In the genomic region with DNA sequence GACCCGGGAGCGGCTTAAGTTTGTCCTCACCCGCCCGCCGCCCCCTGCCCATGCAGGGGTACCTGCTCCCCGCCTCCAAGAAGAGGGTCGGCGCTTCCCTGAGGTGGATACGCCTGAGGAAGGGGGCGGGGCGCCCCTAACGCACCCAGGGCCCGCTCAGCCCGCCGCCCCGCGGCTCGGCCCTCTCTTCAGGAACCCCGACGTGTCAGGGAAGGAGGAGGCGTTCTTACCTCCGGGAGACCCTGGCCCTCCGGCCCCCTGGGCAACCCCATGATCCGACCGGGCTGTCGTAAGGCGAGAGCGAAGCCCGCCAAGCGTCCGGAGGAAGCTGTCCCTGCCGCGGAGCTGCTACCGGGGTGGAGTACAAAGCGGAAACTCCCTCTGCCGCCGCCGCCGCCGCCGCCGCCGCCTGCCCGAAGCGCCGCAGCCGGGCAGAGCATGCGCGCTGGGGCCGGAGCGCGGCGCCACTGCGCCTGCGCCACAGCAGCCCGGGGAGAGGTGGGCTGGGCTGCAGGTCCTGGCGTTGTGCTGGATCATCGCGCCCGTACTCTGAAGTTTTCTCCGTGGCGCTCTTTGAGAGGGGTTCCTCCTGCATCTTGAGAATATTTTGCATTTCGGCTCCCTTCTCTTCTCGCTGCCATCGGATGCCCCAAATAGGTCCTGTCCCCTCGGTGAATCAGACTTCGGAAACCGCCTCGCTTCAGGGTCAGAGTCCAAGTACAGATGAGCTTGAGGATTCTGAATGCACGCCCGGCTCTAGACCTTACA, we compare ENCODE assay signal across 8 cellular contexts. TPM values are rescaled to one million over a fixed set of nuclear protein-coding genes. Genes with fewer than 3 reads are reported as not detected.
DNase-seq lines count a peak whose midpoint lies in the region; ATAC-seq, FAIRE-seq and TF ChIP-seq lines count a peak whose summit lies in the region.

A gene with protein sequence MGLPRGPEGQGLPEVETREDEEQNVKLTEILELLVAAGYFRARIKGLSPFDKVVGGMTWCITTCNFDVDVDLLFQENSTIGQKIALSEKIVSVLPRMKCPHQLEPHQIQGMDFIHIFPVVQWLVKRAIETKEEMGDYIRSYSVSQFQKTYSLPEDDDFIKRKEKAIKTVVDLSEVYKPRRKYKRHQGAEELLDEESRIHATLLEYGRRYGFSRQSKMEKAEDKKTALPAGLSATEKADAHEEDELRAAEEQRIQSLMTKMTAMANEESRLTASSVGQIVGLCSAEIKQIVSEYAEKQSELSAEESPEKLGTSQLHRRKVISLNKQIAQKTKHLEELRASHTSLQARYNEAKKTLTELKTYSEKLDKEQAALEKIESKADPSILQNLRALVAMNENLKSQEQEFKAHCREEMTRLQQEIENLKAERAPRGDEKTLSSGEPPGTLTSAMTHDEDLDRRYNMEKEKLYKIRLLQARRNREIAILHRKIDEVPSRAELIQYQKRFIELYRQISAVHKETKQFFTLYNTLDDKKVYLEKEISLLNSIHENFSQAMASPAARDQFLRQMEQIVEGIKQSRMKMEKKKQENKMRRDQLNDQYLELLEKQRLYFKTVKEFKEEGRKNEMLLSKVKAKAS (minus strand): TSS at position 347 of the 768 bp plus-strand sequence. CDS start 75 bp downstream, at position 272.

- ATAC-seq in GM21447 (IDR thresholded peaks at IDR 0.05; ENCODE audit: unreplicated experiment) (peak; percentile 92), mucosa of descending colon (peak; percentile 96)

- H3K9ac ChIP-seq in HUES6 (ENCODE audit: low read length) = peak within 1 kb of the TSS; percentile 83

- peak within 1 kb of the TSS; percentile 26; the same call in 1 of the 2 replicates for H3K27ac ChIP-seq in HUES6 (ENCODE audit: low read depth, low read length)
- peak within 1 kb of the TSS; percentile 58 for H3K27ac ChIP-seq in OCI-LY7 (ENCODE audit: low read depth, low read length, poor library complexity, severe bottlenecking)

- peaks cover 32% of the 10 kb centered on the region for H3K27me3 ChIP-seq in HUES6 (ENCODE audit: control insufficient read depth, insufficient read depth, low read length)

- CTCF ChIA-PET in OCI-LY7 (lab: Charles Lee; ENCODE audit: unreplicated experiment) = interaction anchor here (1.0 to 1.6 kb wide), 3 partner anchors 11 to 199 kb away, joined by 3 to 12 read pairs (median 3); no protein-coding TSS in a partner anchor

- DNase-seq in D721Med (ENCODE audit: insufficient read length, low spot score) = peak; percentile 95
- DNase-seq in OCI-LY7 (ENCODE audit: low spot score) = peak; percentile 87
- DNase-seq in activated T-cell treated with anti-CD3 and anti-CD28 coated beads for 24 hours (ENCODE audit: low read depth) = peak; percentile 83
- DNase-seq in epithelial cell of esophagus (ENCODE audit: low read depth) = peak; percentile 87
- DNase-seq in mucosa of descending colon = peak; percentile 78 to 93 (median 92)
- peak; percentile 56 to 69 for DNase-seq in stimulated activated CD8-positive, alpha-beta memory T cell treated with anti-CD3 and anti-CD28 coated beads, Interleukin-4, amount 100 ng/mL, for 1 hour (ENCODE audit: low read depth in 2 of 2, low spot score in 1 of 2)

- no TSS peak for BruUV-seq in OCI-LY7 (replicated peaks; lab: Mats Ljungman, UMichigan)

- H3K4me2 ChIP-seq in OCI-LY7 (ENCODE audit: low read length) = peak within 1 kb of the TSS; percentile 100

- H2AFZ ChIP-seq in OCI-LY7 (ENCODE audit: low read length) = peak within 1 kb of the TSS; percentile 84

- peak within 1 kb of the TSS; percentile 71 for H3K4me3 ChIP-seq in HUES6 (ENCODE audit: low read depth, low read length)
- H3K4me3 ChIP-seq in OCI-LY7 (ENCODE audit: low read depth, low read length, poor library complexity, severe bottlenecking) = peak within 1 kb of the TSS; percentile 100
- peak within 1 kb of the TSS; percentile 91 for H3K4me3 ChIP-seq in epithelial cell of esophagus (ENCODE audit: low read length)
- peak within 1 kb of the TSS; percentile 99 for H3K4me3 ChIP-seq in mucosa of descending colon

- intact Hi-C loops in OCI-LY7 (cut with micrococcal nuclease; ENCODE audit: unreplicated experiment) (no loop called here), mucosa of descending colon (cut with DNase I, micrococcal nuclease) (no loop called here)

- no peaks in the 10 kb centered on the region for H3K9me3 ChIP-seq in HUES6 (ENCODE audit: control insufficient read depth, insufficient read depth, low read depth, low read length)
- H3K9me3 ChIP-seq in OCI-LY7 (ENCODE audit: low read length) = no peaks in the 10 kb centered on the region
- no peaks in the 10 kb centered on the region for H3K9me3 ChIP-seq in mucosa of descending colon

- H3K4me1 ChIP-seq in HUES6 (ENCODE audit: control insufficient read depth, insufficient read depth, low read length) (peaks cover 7% of the 10 kb centered on the region), OCI-LY7 (ENCODE audit: insufficient read depth, low read length, poor library complexity, severe bottlenecking) (peaks cover 25% of the 10 kb centered on the region), mucosa of descending colon (ENCODE audit: low read depth) (peaks cover 21% of the 10 kb centered on the region)

- FAIRE-seq in D721Med (lab: Jason Lieb, UNC) = no peak

- TF ChIP-seq CTCF in D721Med (IDR thresholded peaks at IDR 0.05; ENCODE audit: insufficient read depth, missing control alignments) = no peak
- no peak for TF ChIP-seq CTCF in OCI-LY7 (conservative IDR thresholded peaks at IDR 0.05; ENCODE audit: low read length)
- TF ChIP-seq CTCF in epithelial cell of esophagus (IDR thresholded peaks at IDR 0.05; ENCODE audit: insufficient read depth, low read depth, low read length, missing control alignments) = no peak
- TF ChIP-seq CTCF in mucosa of descending colon (IDR thresholded peaks at IDR 0.05) = no peak

- no peaks in the 10 kb centered on the region for H3K36me3 ChIP-seq in HUES6 (ENCODE audit: control insufficient read depth, insufficient read depth, low read length)
- peaks cover 6% of the 10 kb centered on the region for H3K36me3 ChIP-seq in OCI-LY7 (ENCODE audit: insufficient read depth, low read length)
- H3K36me3 ChIP-seq in mucosa of descending colon (ENCODE audit: low read depth) = no peaks in the 10 kb centered on the region

- POLR2A ChIA-PET in OCI-LY7 (lab: Charles Lee) = interaction anchor here (0.9 to 2.7 kb wide), 9 partner anchors 9 to 200 kb away, joined by 3 to 11 read pairs (median 3); a partner anchor contains a TSS

- no peaks in the 10 kb centered on the region for H3K9me2 ChIP-seq in OCI-LY7 (ENCODE audit: insufficient read depth, low read length)

- H4K20me1 ChIP-seq in OCI-LY7 (ENCODE audit: insufficient read depth, low read length) = peaks cover 22% of the 10 kb centered on the region

- H3K79me2 ChIP-seq in OCI-LY7 (ENCODE audit: insufficient read depth, low read depth, low read length) = peaks cover 44% of the 10 kb centered on the region

RNA-seq across cellular contexts. Expression of the gene that starts here (rescaled TPM):
- total RNA-seq in OCI-LY7 (2014; rRNA removed; shearing (Covaris generic)) = 25.6 and 28.2 TPM in 2 replicates
- total RNA-seq in OCI-LY7 (2022) (50.0 and 53.8 TPM in 2 replicates), mucosa of descending colon (10 to 100 TPM; 42.3 to 55.7 (median 42.6) TPM)

Comparison
In these comparisons a context has a peak if more than half of its experiments do, and no peak if none do; other contexts are left out.
1. Peak in every context shown above with its lines: DNase-seq, ATAC-seq, H3K4me3 ChIP-seq and H3K27ac ChIP-seq.